8 cellular contexts compared by ENCODE assay signal in genomic region chr1:183023601-183024351, GRCh38. TPM values are rescaled to one million over a fixed set of nuclear protein-coding genes. Genes with fewer than 3 reads are reported as not detected.
DNase-seq lines count a peak whose midpoint lies in the region; ATAC-seq and TF ChIP-seq lines count a peak whose summit lies in the region.

No MANE protein-coding gene starts in this region.

- H3K9me3 ChIP-seq in CD4-positive, alpha-beta T cell (ENCODE audit: control insufficient read depth, low read length): no peaks in the 10 kb centered on the region
- no peaks in the 10 kb centered on the region for H3K9me3 ChIP-seq in neural progenitor cell (ENCODE audit: low read depth)

- no peak for TF ChIP-seq CTCF in CD4-positive, alpha-beta T cell (IDR thresholded peaks at IDR 0.05)
- TF ChIP-seq CTCF in fibroblast of villous mesenchyme (IDR thresholded peaks at IDR 0.05; ENCODE audit: insufficient read depth, low read depth, low read length) (peak; percentile 44), neural progenitor cell (IDR thresholded peaks at IDR 0.05) (peak; percentile 57)

- H3K4me3 ChIP-seq in fibroblast of villous mesenchyme (ENCODE audit: low read depth, low read length): peak overlapping the region; percentile 94
- H3K4me3 ChIP-seq in neural progenitor cell: peak overlapping the region; percentile 68

- no peak overlapping the region for H3K9ac ChIP-seq in neural progenitor cell

- peak overlapping the region; percentile 9 for H2AFZ ChIP-seq in neural progenitor cell (replicated peaks)

- CTCF ChIA-PET in CD4-positive, alpha-beta T cell (lab: Charles Lee): no interaction called here

- H3K9me3 Mint-ChIP-seq in CD4-positive, alpha-beta T cell: peaks cover 4% of the 10 kb centered on the region
- H3K9me3 Mint-ChIP-seq in neural progenitor cell: no peaks in the 10 kb centered on the region

- H3K27ac Mint-ChIP-seq in CD4-positive, alpha-beta T cell: no peak overlapping the region
- peak overlapping the region; percentile 27 for H3K27ac Mint-ChIP-seq in neural progenitor cell

- intact Hi-C loops in CD4-positive, alpha-beta T cell (cut with DNase I, micrococcal nuclease): no loop called here

- H3K27ac ChIP-seq in CD4-positive, alpha-beta T cell (ENCODE audit: low read depth, low read length): no peak overlapping the region
- H3K27ac ChIP-seq in neural progenitor cell: peak overlapping the region; percentile 80

- H3K4me1 ChIP-seq in neural progenitor cell: peaks cover 43% of the 10 kb centered on the region

- peak overlapping the region; percentile 94 for H3K4me2 ChIP-seq in neural progenitor cell

- H4K20me1 ChIP-seq in neural progenitor cell (ENCODE audit: low read depth): peaks cover 22% of the 10 kb centered on the region

- no peaks in the 10 kb centered on the region for H3K36me3 Mint-ChIP-seq in CD4-positive, alpha-beta T cell (ENCODE audit: low read depth)
- H3K36me3 Mint-ChIP-seq in neural progenitor cell: no peaks in the 10 kb centered on the region

- POLR2A ChIA-PET in CD4-positive, alpha-beta T cell (lab: Charles Lee): no interaction called here

- peaks cover 71% of the 10 kb centered on the region for H3K27me3 ChIP-seq in CD4-positive, alpha-beta T cell (ENCODE audit: control insufficient read depth, insufficient read depth, low read length)
- no peaks in the 10 kb centered on the region for H3K27me3 ChIP-seq in neural progenitor cell

- H3K4me3 Mint-ChIP-seq in CD4-positive, alpha-beta T cell: peak overlapping the region; percentile 82
- peak overlapping the region; percentile 94 for H3K4me3 Mint-ChIP-seq in neural progenitor cell

- H3K4me1 Mint-ChIP-seq in CD4-positive, alpha-beta T cell (ENCODE audit: low read depth): peaks cover 16% of the 10 kb centered on the region
- H3K4me1 Mint-ChIP-seq in neural progenitor cell: peaks cover 52% of the 10 kb centered on the region

- no peak for ATAC-seq in CD4-positive, alpha-beta T cell (ENCODE audit: poor library complexity)
- ATAC-seq in HG03139 (IDR thresholded peaks at IDR 0.05; ENCODE audit: unreplicated experiment): peak; percentile 64

- no peaks in the 10 kb centered on the region for H3K36me3 ChIP-seq in neural progenitor cell

- peak; percentile 6 for TF ChIP-seq POLR2A in GM19193 (IDR thresholded peaks at IDR 0.05; ENCODE audit: extremely low read depth, insufficient read depth, insufficient read length)

- H3K27me3 Mint-ChIP-seq in CD4-positive, alpha-beta T cell: peaks cover 80% of the 10 kb centered on the region
- H3K27me3 Mint-ChIP-seq in neural progenitor cell (ENCODE audit: insufficient read depth, low read depth): peaks cover 2% of the 10 kb centered on the region

- H3F3A ChIP-seq in neural progenitor cell (ENCODE audit: low read depth): peaks cover 46% of the 10 kb centered on the region

- peaks cover 48% of the 10 kb centered on the region for H3K79me2 ChIP-seq in neural progenitor cell (ENCODE audit: low read depth)

- DNase-seq in CD4-positive, alpha-beta T cell: peak in 2 of 10 experiments; percentile 5 to 15
- DNase-seq in NCI-H345 (lab: John Stamatoyannopoulos, UW) (peak; percentile 75), activated T-cell treated with anti-CD3 and anti-CD28 coated beads for 48 hours (ENCODE audit: low read depth) (peak; percentile 39), fibroblast of villous mesenchyme (ENCODE audit: low read depth) (no peak), neural progenitor cell (ENCODE audit: low spot score) (peak; percentile 84)
- DNase-seq in effector CD4-positive, alpha-beta T cell: no peak

RNA-seq across cellular contexts. Expression of gene LAMC1, which starts 0.6 kb away (rescaled TPM):
- total RNA-seq in CD4-positive, alpha-beta T cell: not detected
- 541 and 761 TPM in 2 replicates for total RNA-seq in fibroblast of villous mesenchyme
- 72.8 and 90.2 TPM in 2 replicates for total RNA-seq in neural progenitor cell (ENCODE audit: low replicate concordance)

Comparison
In these comparisons a context has a peak if more than half of its experiments do, and no peak if none do; other contexts are left out.
1. DNase-seq: peak in NCI-H345 (single experiment), activated T-cell treated with anti-CD3 and anti-CD28 coated beads for 48 hours (single experiment) and neural progenitor cell (single experiment); none in fibroblast of villous mesenchyme (single experiment) and effector CD4-positive, alpha-beta T cell (single experiment).
2. RNA of gene LAMC1, which starts 0.6 kb away (total RNA-seq): 541 to 761 TPM in fibroblast of villous mesenchyme and 72.8 to 90.2 TPM in neural progenitor cell; not detected in CD4-positive, alpha-beta T cell; every median in the first group is over 10 times any median in the second.